ENCODE assay signal across 1 cellular context in genomic region chr14:76761198-76761848, GRCh38.
TF ChIP-seq lines count a peak whose summit lies in the region.

Gene VASH1 (plus strand): TSS chr14:76761468. CDS start chr14:76762822, 1,354 bp downstream.

TF ChIP-seq in GM12878, 131 proteins besides CTCF, POLR2A, EP300 and RAD21 (continued from another document and continues in another):
- TF ChIP-seq, protein P1, sequence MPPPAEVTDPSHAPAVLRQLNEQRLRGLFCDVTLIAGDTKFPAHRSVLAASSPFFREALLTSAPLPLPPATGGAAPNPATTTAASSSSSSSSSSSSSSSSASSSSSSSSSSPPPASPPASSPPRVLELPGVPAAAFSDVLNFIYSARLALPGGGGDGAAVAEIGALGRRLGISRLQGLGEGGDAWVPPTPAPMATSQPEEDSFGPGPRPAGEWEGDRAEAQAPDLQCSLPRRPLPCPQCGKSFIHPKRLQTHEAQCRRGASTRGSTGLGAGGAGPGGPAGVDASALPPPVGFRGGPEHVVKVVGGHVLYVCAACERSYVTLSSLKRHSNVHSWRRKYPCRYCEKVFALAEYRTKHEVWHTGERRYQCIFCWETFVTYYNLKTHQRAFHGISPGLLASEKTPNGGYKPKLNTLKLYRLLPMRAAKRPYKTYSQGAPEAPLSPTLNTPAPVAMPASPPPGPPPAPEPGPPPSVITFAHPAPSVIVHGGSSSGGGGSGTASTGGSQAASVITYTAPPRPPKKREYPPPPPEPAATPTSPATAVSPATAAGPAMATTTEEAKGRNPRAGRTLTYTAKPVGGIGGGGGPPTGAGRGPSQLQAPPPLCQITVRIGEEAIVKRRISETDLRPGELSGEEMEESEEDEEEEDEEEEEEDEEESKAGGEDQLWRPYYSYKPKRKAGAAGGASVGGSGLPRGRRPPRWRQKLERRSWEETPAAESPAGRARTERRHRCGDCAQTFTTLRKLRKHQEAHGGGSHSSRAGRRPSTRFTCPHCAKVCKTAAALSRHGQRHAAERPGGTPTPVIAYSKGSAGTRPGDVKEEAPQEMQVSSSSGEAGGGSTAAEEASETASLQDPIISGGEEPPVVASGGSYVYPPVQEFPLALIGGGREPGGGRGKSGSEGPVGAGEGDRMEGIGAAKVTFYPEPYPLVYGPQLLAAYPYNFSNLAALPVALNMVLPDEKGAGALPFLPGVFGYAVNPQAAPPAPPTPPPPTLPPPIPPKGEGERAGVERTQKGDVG (CRISPR knock-in tag; IDR thresholded peaks at IDR 0.05), result no peak
- no peak for TF ChIP-seq NR2C1 (IDR thresholded peaks at IDR 0.05)
- TF ChIP-seq REST (IDR thresholded peaks at IDR 0.05; ENCODE audit: low read depth, low read length), result no peak
- no peak for TF ChIP-seq NBN (IDR thresholded peaks at IDR 0.05)
- peak; percentile 42 to 49; a peak in 2 of 4 replicates for TF ChIP-seq IKZF2 (IDR thresholded peaks at IDR 0.05)
- TF ChIP-seq MYC (IDR thresholded peaks at IDR 0.05; ENCODE audit: insufficient read depth, insufficient read length, insufficient replicate concordance, low read length, severe bottlenecking), result no peak
- TF ChIP-seq SMAD5 (IDR thresholded peaks at IDR 0.05; ENCODE audit: low read depth), result no peak
- 0 out of 2 replicates have a peak, but pooled peaks have one; percentile 47 for TF ChIP-seq SIN3A (IDR thresholded peaks at IDR 0.05; ENCODE audit: low read depth, low read length)
- TF ChIP-seq MLLT1 (IDR thresholded peaks at IDR 0.05), result no peak
- no peak for TF ChIP-seq ZNF622 (IDR thresholded peaks at IDR 0.05)
- peak; percentile 39 for TF ChIP-seq HDAC6 (IDR thresholded peaks at IDR 0.05; ENCODE audit: unreplicated experiment)
- TF ChIP-seq IKZF1 (conservative IDR thresholded peaks at IDR 0.05), result peak; percentile 78
- TF ChIP-seq KLF5 (IDR thresholded peaks at IDR 0.05; ENCODE audit: partially characterized antibody), result no peak
- no peak for TF ChIP-seq MTA3 (IDR thresholded peaks at IDR 0.05; ENCODE audit: borderline replicate concordance, low read length)
- peak; percentile 48; the same call in 1 of the 2 replicates for TF ChIP-seq NRF1 (conservative IDR thresholded peaks at IDR 0.05; ENCODE audit: low read depth, low read length)
- no peak for TF ChIP-seq BMI1 (IDR thresholded peaks at IDR 0.05; ENCODE audit: borderline replicate concordance)
- TF ChIP-seq SMAD1 (IDR thresholded peaks at IDR 0.05; ENCODE audit: low read depth, partially characterized antibody), result no peak
- no peak for TF ChIP-seq MYB (IDR thresholded peaks at IDR 0.05; ENCODE audit: borderline replicate concordance, low read depth, low read length)
- TF ChIP-seq, protein P2, sequence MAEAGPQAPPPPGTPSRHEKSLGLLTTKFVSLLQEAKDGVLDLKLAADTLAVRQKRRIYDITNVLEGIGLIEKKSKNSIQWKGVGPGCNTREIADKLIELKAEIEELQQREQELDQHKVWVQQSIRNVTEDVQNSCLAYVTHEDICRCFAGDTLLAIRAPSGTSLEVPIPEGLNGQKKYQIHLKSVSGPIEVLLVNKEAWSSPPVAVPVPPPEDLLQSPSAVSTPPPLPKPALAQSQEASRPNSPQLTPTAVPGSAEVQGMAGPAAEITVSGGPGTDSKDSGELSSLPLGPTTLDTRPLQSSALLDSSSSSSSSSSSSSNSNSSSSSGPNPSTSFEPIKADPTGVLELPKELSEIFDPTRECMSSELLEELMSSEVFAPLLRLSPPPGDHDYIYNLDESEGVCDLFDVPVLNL (IDR thresholded peaks at IDR 0.05; ENCODE audit: low read depth, low read length), result no peak
- TF ChIP-seq MTA2 (IDR thresholded peaks at IDR 0.05; ENCODE audit: low read depth), result no peak
- no peak for TF ChIP-seq POU2F2 (IDR thresholded peaks at IDR 0.05; ENCODE audit: borderline replicate concordance, low read depth, low read length)
- no peak for TF ChIP-seq NFIC (IDR thresholded peaks at IDR 0.05; ENCODE audit: low read depth, low read length)
- TF ChIP-seq CREM (IDR thresholded peaks at IDR 0.05; ENCODE audit: low read depth), result no peak
- TF ChIP-seq RBBP5 (conservative IDR thresholded peaks at IDR 0.05), result no peak
- no peak for TF ChIP-seq TCF12 (IDR thresholded peaks at IDR 0.05; ENCODE audit: low read depth, low read length)
- TF ChIP-seq PAX8 (IDR thresholded peaks at IDR 0.05), result no peak
- no peak for TF ChIP-seq ZNF24 (IDR thresholded peaks at IDR 0.05)
- TF ChIP-seq DPF2 (IDR thresholded peaks at IDR 0.05), result peak; percentile 70
- TF ChIP-seq NR2F1 (conservative IDR thresholded peaks at IDR 0.05), result no peak
- TF ChIP-seq FOXK2 (IDR thresholded peaks at IDR 0.05), result no peak
- TF ChIP-seq, protein P3, sequence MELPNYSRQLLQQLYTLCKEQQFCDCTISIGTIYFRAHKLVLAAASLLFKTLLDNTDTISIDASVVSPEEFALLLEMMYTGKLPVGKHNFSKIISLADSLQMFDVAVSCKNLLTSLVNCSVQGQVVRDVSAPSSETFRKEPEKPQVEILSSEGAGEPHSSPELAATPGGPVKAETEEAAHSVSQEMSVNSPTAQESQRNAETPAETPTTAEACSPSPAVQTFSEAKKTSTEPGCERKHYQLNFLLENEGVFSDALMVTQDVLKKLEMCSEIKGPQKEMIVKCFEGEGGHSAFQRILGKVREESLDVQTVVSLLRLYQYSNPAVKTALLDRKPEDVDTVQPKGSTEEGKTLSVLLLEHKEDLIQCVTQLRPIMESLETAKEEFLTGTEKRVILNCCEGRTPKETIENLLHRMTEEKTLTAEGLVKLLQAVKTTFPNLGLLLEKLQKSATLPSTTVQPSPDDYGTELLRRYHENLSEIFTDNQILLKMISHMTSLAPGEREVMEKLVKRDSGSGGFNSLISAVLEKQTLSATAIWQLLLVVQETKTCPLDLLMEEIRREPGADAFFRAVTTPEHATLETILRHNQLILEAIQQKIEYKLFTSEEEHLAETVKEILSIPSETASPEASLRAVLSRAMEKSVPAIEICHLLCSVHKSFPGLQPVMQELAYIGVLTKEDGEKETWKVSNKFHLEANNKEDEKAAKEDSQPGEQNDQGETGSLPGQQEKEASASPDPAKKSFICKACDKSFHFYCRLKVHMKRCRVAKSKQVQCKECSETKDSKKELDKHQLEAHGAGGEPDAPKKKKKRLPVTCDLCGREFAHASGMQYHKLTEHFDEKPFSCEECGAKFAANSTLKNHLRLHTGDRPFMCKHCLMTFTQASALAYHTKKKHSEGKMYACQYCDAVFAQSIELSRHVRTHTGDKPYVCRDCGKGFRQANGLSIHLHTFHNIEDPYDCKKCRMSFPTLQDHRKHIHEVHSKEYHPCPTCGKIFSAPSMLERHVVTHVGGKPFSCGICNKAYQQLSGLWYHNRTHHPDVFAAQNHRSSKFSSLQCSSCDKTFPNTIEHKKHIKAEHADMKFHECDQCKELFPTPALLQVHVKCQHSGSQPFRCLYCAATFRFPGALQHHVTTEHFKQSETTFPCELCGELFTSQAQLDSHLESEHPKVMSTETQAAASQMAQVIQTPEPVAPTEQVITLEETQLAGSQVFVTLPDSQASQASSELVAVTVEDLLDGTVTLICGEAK (IDR thresholded peaks at IDR 0.05; ENCODE audit: borderline replicate concordance), result no peak
- TF ChIP-seq, protein P4, sequence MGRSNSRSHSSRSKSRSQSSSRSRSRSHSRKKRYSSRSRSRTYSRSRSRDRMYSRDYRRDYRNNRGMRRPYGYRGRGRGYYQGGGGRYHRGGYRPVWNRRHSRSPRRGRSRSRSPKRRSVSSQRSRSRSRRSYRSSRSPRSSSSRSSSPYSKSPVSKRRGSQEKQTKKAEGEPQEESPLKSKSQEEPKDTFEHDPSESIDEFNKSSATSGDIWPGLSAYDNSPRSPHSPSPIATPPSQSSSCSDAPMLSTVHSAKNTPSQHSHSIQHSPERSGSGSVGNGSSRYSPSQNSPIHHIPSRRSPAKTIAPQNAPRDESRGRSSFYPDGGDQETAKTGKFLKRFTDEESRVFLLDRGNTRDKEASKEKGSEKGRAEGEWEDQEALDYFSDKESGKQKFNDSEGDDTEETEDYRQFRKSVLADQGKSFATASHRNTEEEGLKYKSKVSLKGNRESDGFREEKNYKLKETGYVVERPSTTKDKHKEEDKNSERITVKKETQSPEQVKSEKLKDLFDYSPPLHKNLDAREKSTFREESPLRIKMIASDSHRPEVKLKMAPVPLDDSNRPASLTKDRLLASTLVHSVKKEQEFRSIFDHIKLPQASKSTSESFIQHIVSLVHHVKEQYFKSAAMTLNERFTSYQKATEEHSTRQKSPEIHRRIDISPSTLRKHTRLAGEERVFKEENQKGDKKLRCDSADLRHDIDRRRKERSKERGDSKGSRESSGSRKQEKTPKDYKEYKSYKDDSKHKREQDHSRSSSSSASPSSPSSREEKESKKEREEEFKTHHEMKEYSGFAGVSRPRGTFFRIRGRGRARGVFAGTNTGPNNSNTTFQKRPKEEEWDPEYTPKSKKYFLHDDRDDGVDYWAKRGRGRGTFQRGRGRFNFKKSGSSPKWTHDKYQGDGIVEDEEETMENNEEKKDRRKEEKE (IDR thresholded peaks at IDR 0.05), result no peak
- TF ChIP-seq SPI1 (IDR thresholded peaks at IDR 0.05; ENCODE audit: borderline replicate concordance, insufficient read depth, low read depth, low read length), result no peak
- no peak; the same call in 1 of the 2 replicates for TF ChIP-seq RB1 (IDR thresholded peaks at IDR 0.05; ENCODE audit: borderline replicate concordance)
- TF ChIP-seq JUNB (IDR thresholded peaks at IDR 0.05), result no peak
- TF ChIP-seq MEF2A (IDR thresholded peaks at IDR 0.05; ENCODE audit: insufficient read depth, low read depth, low read length), result no peak
- TF ChIP-seq LARP7 (IDR thresholded peaks at IDR 0.05), result peak; percentile 70
- no peak for TF ChIP-seq BACH1 (IDR thresholded peaks at IDR 0.05; ENCODE audit: borderline replicate concordance)
- TF ChIP-seq CBX5 (IDR thresholded peaks at IDR 0.05; ENCODE audit: low read depth), result no peak
- TF ChIP-seq, protein P5, sequence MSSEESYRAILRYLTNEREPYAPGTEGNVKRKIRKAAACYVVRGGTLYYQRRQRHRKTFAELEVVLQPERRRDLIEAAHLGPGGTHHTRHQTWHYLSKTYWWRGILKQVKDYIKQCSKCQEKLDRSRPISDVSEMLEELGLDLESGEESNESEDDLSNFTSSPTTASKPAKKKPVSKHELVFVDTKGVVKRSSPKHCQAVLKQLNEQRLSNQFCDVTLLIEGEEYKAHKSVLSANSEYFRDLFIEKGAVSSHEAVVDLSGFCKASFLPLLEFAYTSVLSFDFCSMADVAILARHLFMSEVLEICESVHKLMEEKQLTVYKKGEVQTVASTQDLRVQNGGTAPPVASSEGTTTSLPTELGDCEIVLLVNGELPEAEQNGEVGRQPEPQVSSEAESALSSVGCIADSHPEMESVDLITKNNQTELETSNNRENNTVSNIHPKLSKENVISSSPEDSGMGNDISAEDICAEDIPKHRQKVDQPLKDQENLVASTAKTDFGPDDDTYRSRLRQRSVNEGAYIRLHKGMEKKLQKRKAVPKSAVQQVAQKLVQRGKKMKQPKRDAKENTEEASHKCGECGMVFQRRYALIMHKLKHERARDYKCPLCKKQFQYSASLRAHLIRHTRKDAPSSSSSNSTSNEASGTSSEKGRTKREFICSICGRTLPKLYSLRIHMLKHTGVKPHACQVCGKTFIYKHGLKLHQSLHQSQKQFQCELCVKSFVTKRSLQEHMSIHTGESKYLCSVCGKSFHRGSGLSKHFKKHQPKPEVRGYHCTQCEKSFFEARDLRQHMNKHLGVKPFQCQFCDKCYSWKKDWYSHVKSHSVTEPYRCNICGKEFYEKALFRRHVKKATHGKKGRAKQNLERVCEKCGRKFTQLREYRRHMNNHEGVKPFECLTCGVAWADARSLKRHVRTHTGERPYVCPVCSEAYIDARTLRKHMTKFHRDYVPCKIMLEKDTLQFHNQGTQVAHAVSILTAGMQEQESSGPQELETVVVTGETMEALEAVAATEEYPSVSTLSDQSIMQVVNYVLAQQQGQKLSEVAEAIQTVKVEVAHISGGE (CRISPR knock-in tag; IDR thresholded peaks at IDR 0.05), result no peak
- TF ChIP-seq ZNF384 (IDR thresholded peaks at IDR 0.05; ENCODE audit: borderline replicate concordance, low read depth, low read length), result no peak
- 0 out of 3 replicates have a peak, but pooled peaks of 1 of the 2 experiments have one; percentile 46 for TF ChIP-seq EGR1 (IDR thresholded peaks at IDR 0.05; ENCODE audit: borderline replicate concordance in 1 of 2, low read depth in 2 of 2, low read length in 2 of 2)
- no peak for TF ChIP-seq ATF2 (IDR thresholded peaks at IDR 0.05; ENCODE audit: low read length)
